ENCODE assay signal across 22 cellular contexts in genomic region chr2:231905026-231905425, GRCh38. TPM values are rescaled to one million over a fixed set of nuclear protein-coding genes. Genes with fewer than 3 reads are reported as not detected.
A peak's percentile ranks its signal among the peaks of the same experiment; 100 is the strongest.
DNase-seq lines count a peak whose midpoint lies in the region; ATAC-seq and TF ChIP-seq lines count a peak whose summit lies in the region.
"Had no signal": no experiment of that assay in that cellular context is flagged by ENCODE, and none has a peak within 500 bp of the region (broad histone marks: within the 10 kb centered on the region; RNA-seq: fewer than 3 reads in every experiment).

No MANE protein-coding gene starts in this region.

- peaks cover 8% of the 10 kb centered on the region for H3K27me3 Mint-ChIP-seq in endodermal cell (ENCODE audit: insufficient read depth)

- intact Hi-C loops in Right ventricle myocardium superior (cut with DNase I): loop anchor here (5.0 kb wide), 1 partner anchor 617 kb away; the partner anchor contains the start of gene PRSS56
- intact Hi-C loops in upper lobe of right lung (cut with DNase I): loop anchor here (10.0 kb wide), 1 partner anchor 620 kb away; the partner anchor contains the start of genes CHRND and PRSS56

- no peak overlapping the region for H3K27ac ChIP-seq in right atrium auricular region
- no peak overlapping the region for H3K27ac ChIP-seq in endodermal cell (ENCODE audit: low read depth, low read length)
- no peak overlapping the region for H3K27ac ChIP-seq in osteoblast (ENCODE audit: low read depth, low read length)
- no peak overlapping the region for H3K27ac ChIP-seq in upper lobe of right lung
- no peak overlapping the region for H3K27ac ChIP-seq in foreskin keratinocyte
- H3K27ac ChIP-seq: KMS-11, SJCRH30 had no signal

- no peak overlapping the region for H3K4me2 ChIP-seq in osteoblast (ENCODE audit: insufficient read depth, low read length)

- H3K27me3 ChIP-seq in right atrium auricular region: no peaks in the 10 kb centered on the region
- H3K27me3 ChIP-seq in endodermal cell (ENCODE audit: control insufficient read depth, insufficient read depth, low read length, poor library complexity, severe bottlenecking): no peaks in the 10 kb centered on the region
- H3K27me3 ChIP-seq in osteoblast (ENCODE audit: insufficient read depth, low read length): peaks cover 14% of the 10 kb centered on the region
- H3K27me3 ChIP-seq in upper lobe of right lung: no peaks in the 10 kb centered on the region
- H3K27me3 ChIP-seq in foreskin keratinocyte: peaks cover 4% of the 10 kb centered on the region

- H4K20me1 ChIP-seq in osteoblast (ENCODE audit: insufficient read depth, low read length): no peaks in the 10 kb centered on the region

- no peak overlapping the region for H3K9ac ChIP-seq in endodermal cell (ENCODE audit: extremely low read depth, low read length, poor library complexity, severe bottlenecking)
- H3K9ac ChIP-seq: KMS-11 had no signal

- ATAC-seq in Right ventricle myocardium superior (ENCODE audit: poor library complexity) (no peak), upper lobe of right lung (no peak), foreskin keratinocyte (no peak)
- ATAC-seq: GM12878 had no signal

- no peak overlapping the region for H3K4me3 Mint-ChIP-seq in endodermal cell
- H3K4me3 Mint-ChIP-seq: CD4-positive, alpha-beta T cell had no signal

- no peaks in the 10 kb centered on the region for H3K9me3 ChIP-seq in right atrium auricular region
- H3K9me3 ChIP-seq in endodermal cell (ENCODE audit: control insufficient read depth, low read length): no peaks in the 10 kb centered on the region
- no peaks in the 10 kb centered on the region for H3K9me3 ChIP-seq in osteoblast (ENCODE audit: low read depth, low read length)
- no peaks in the 10 kb centered on the region for H3K9me3 ChIP-seq in upper lobe of right lung
- H3K9me3 ChIP-seq: Caco-2, SJCRH30 had no signal

- H3K36me3 ChIP-seq in right atrium auricular region (no peaks in the 10 kb centered on the region), endodermal cell (ENCODE audit: control insufficient read depth, insufficient read depth, low read length) (no peaks in the 10 kb centered on the region), osteoblast (ENCODE audit: insufficient read depth, low read length) (no peaks in the 10 kb centered on the region), upper lobe of right lung (no peaks in the 10 kb centered on the region)
- H3K36me3 ChIP-seq: SJCRH30 had no signal

- peaks cover 1% of the 10 kb centered on the region for H3K4me1 Mint-ChIP-seq in endodermal cell

- H3K4me1 ChIP-seq in right atrium auricular region: no peaks in the 10 kb centered on the region
- no peaks in the 10 kb centered on the region for H3K4me1 ChIP-seq in endodermal cell (ENCODE audit: control insufficient read depth, insufficient read depth, low read length)
- H3K4me1 ChIP-seq in osteoblast (ENCODE audit: insufficient read depth, low read length): no peaks in the 10 kb centered on the region
- H3K4me1 ChIP-seq in upper lobe of right lung: no peaks in the 10 kb centered on the region
- H3K4me1 ChIP-seq in foreskin keratinocyte: no peaks in the 10 kb centered on the region
- H3K4me1 ChIP-seq: Caco-2, SJCRH30 had no signal

- TF ChIP-seq CTCF in right atrium auricular region (IDR thresholded peaks at IDR 0.05) (no peak), endodermal cell (conservative IDR thresholded peaks at IDR 0.05) (no peak), osteoblast (IDR thresholded peaks at IDR 0.05; ENCODE audit: extremely low read depth, low read depth, low read length) (no peak), upper lobe of right lung (IDR thresholded peaks at IDR 0.05) (no peak), foreskin keratinocyte (conservative IDR thresholded peaks at IDR 0.05) (no peak)

- no peak overlapping the region for H3K4me3 ChIP-seq in right atrium auricular region
- no peak overlapping the region for H3K4me3 ChIP-seq in endodermal cell (ENCODE audit: low read length)
- H3K4me3 ChIP-seq in osteoblast (ENCODE audit: insufficient read depth, low read length): no peak overlapping the region
- no peak overlapping the region for H3K4me3 ChIP-seq in upper lobe of right lung
- H3K4me3 ChIP-seq: GM12878, SJCRH30 had no signal

- no peaks in the 10 kb centered on the region for H3K79me2 ChIP-seq in osteoblast (ENCODE audit: insufficient read depth, low read length)

- 91 to 100% methylated on average over 2 to 4 of the region's 4 CpGs for whole genome bisulfite sequencing in endodermal cell (ENCODE audit: insufficient coverage in 1 of 2, insufficient read length in 1 of 2), 2 experiments

- peak overlapping the region; percentile 17 for H3K27ac Mint-ChIP-seq in endodermal cell
- H3K27ac Mint-ChIP-seq: CD4-positive, alpha-beta T cell had no signal

- no peaks in the 10 kb centered on the region for H3K9me3 Mint-ChIP-seq in endodermal cell
- H3K9me3 Mint-ChIP-seq: CD4-positive, alpha-beta T cell had no signal

- no peak overlapping the region for H2AFZ ChIP-seq in osteoblast (ENCODE audit: low read length)

- H3K36me3 Mint-ChIP-seq in endodermal cell (ENCODE audit: low read depth): no peaks in the 10 kb centered on the region

- peak; percentile 19 for DNase-seq in Right ventricle myocardium superior
- no peak for DNase-seq in right atrium auricular region (ENCODE audit: low spot score)
- DNase-seq in endodermal cell: peak; percentile 45
- DNase-seq in osteoblast (ENCODE audit: insufficient read length, low spot score, missing footprints): peak; percentile 38
- no peak for DNase-seq in pons (ENCODE audit: low spot score)
- DNase-seq in stimulated activated CD4-positive, alpha-beta T cell treated with anti-CD3 and anti-CD28 coated beads, Interleukin-1b, Interleukin-23, amount 100 ng/mL, for 48 hours: no peak
- no peak for DNase-seq in upper lobe of right lung
- DNase-seq in foreskin keratinocyte: no peak
- DNase-seq: Caco-2; CD4-positive, alpha-beta T cell; DMS153; EL; MV-4-11; NCI-H1694 treated with DMSO at 0.1 percent for 48 hours; NCI-H510A; NCI-H774; RPMI8226; SJCRH30 had no signal

RNA-seq across cellular contexts. Expression of gene NPPC, which starts 21.2 kb away (rescaled TPM):
- total RNA-seq in Right ventricle myocardium superior (7.7 TPM), right atrium auricular region (1 to 10 TPM in 1 of 2 donors, under 1 TPM in 1; 0.82 to 1.1 TPM), endodermal cell (under 1 TPM in 1 of 2 donors, not detected in 1; 0.84 TPM), osteoblast (not detected in 2 replicates), upper lobe of right lung (not detected), foreskin keratinocyte (not detected in 2 replicates)
- polyA plus RNA-seq in endodermal cell (2013, experiment 1 of 2): 13.3 TPM
- 7.0 TPM for polyA plus RNA-seq in endodermal cell (2013, experiment 2 of 2)
- polyA plus RNA-seq in foreskin keratinocyte: not detected in 2 replicates
- total RNA-seq: Caco-2, GM12878, H4 had no signal
- polyA plus RNA-seq: BJ had no signal

RNA-seq across cellular contexts. Expression of gene DIS3L2, which starts 56.5 kb away (rescaled TPM):
- total RNA-seq in Right ventricle myocardium superior: 17.6 TPM
- 10 to 100 TPM; 19.6 to 22.1 TPM for total RNA-seq in right atrium auricular region
- 10 to 100 TPM; 39.5 to 42.4 TPM for total RNA-seq in endodermal cell
- polyA plus RNA-seq in endodermal cell (2013, experiment 1 of 2): 28.4 TPM
- polyA plus RNA-seq in endodermal cell (2013, experiment 2 of 2): 24.8 TPM
- total RNA-seq in osteoblast: 21.2 and 28.2 TPM in 2 replicates
- 35.8 TPM for total RNA-seq in upper lobe of right lung
- total RNA-seq in foreskin keratinocyte: 19.6 and 21.0 TPM in 2 replicates
- 13.2 and 13.4 TPM in 2 replicates for polyA plus RNA-seq in foreskin keratinocyte

Comparison
In these comparisons a context has a peak if more than half of its experiments do, and no peak if none do; other contexts are left out.
1. DNase-seq: peak in Right ventricle myocardium superior (single experiment), endodermal cell (single experiment) and osteoblast (single experiment); none in right atrium auricular region (single experiment), pons (single experiment), stimulated activated CD4-positive, alpha-beta T cell treated with anti-CD3 and anti-CD28 coated beads, Interleukin-1b, Interleukin-23, amount 100 ng/mL, for 48 hours (single experiment), upper lobe of right lung (single experiment) and foreskin keratinocyte (0 of 2).